ENCODE assay signal across 1 cellular context in the genomic region with DNA sequence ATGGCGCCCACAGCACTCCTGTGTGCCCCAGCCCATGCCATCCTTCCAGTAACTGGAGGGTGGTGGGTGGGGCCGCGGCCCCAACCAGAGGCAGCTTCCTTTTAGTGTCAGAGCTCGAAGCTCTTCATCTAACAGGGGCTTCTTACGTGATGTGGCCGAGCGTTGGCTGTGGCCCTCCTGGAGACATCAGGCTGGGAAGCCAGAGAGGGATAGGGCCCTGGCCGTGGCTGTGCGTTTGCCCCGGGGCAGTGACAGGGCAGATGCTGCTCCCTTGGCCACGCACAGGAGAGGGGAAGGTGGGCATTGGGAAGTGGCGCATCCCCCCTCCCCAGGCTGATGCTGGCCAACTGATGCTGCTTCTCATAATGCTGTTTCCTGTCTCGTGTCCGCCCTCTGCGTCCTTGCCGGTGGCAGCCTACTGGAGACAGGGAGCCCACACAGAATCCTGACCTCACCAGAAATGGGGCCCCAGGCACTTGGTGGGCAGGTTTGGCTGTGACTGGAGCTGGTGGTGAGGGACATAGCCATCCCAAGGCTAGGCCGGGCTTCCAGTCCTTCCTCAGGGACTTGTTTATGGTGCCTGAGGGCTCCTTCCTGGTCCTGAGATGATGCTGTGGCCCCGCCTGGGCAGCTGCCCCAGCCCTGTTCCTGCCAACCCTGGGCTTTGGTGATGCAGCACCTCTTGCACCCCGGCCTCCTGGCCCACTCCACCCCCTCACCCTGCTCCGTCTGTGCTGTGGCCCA.
A peak's percentile ranks its signal among the peaks of the same experiment; 100 is the strongest.
TF ChIP-seq lines count a peak whose summit lies in the region.

No MANE protein-coding gene starts in this region.

TF ChIP-seq in K562, 482 proteins besides CTCF, POLR2A, EP300 and RAD21:
- TF ChIP-seq, protein P1, sequence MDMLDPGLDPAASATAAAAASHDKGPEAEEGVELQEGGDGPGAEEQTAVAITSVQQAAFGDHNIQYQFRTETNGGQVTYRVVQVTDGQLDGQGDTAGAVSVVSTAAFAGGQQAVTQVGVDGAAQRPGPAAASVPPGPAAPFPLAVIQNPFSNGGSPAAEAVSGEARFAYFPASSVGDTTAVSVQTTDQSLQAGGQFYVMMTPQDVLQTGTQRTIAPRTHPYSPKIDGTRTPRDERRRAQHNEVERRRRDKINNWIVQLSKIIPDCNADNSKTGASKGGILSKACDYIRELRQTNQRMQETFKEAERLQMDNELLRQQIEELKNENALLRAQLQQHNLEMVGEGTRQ (CRISPR knock-in tag; IDR thresholded peaks at IDR 0.05): no peak
- no peak for TF ChIP-seq ZFP1 (CRISPR knock-in tag; IDR thresholded peaks at IDR 0.05)
- TF ChIP-seq POLR2G (IDR thresholded peaks at IDR 0.05; ENCODE audit: low read depth, low read length): 0 out of 2 replicates have a peak, but pooled peaks have one; percentile 17
